Comparison of ENCODE assay signal across 8 cellular contexts in the genomic region with DNA sequence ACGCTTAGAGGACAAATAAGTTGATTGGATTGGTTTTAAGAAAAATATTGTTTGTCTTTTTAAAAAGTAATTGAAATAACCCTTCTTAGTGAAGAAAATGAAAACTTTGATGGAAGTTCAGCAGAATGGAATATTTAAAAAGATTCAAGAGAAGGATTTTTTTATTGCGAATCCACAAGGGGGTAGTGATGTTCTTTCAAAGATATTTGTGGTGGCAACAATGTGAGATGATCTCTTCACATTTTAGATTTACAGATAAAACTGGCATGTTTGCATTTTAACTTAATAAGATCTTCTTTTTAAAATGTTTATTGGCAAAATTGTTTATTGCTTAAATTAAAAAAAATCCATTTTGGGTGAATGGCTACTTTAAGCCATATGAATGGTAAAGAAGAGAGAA. TPM values are rescaled to one million over a fixed set of nuclear protein-coding genes. Genes with fewer than 3 reads are reported as not detected.
DNase-seq lines count a peak whose midpoint lies in the region; ATAC-seq and TF ChIP-seq lines count a peak whose summit lies in the region.

No MANE protein-coding gene starts in this region.

- H3K14ac ChIP-seq in mesenchymal stem cell (ENCODE audit: low read length in 2 of 2), result no peak overlapping the region

- no peak overlapping the region for H4K8ac ChIP-seq in mesenchymal stem cell (ENCODE audit: low read length)

- H3K4me3 Mint-ChIP-seq in brain, result peak overlapping the region in 1 of 5 experiments; percentile 66

- H2AFZ ChIP-seq in mesenchymal stem cell (ENCODE audit: low read depth, low read length), result no peak overlapping the region

- H2AK5ac ChIP-seq in mesenchymal stem cell (ENCODE audit: low read length, severe bottlenecking), result no peak overlapping the region

- H3K4me1 ChIP-seq in mesenchymal stem cell (ENCODE audit: control insufficient read depth, insufficient read depth, low read depth, low read length) (peaks cover 3% of the 10 kb centered on the region), mucosa of descending colon (ENCODE audit: low read depth) (no peaks in the 10 kb centered on the region)

- DNase-seq in DMS79 treated with DMSO at 0.1 percent for 48 hours (lab: John Stamatoyannopoulos, UW) (peak; percentile 47), NCI-H1417 treated with DMSO at 0.1 percent for 48 hours (lab: John Stamatoyannopoulos, UW) (peak; percentile 1), mesenchymal stem cell (peak; percentile 68), T-helper 1 cell (no peak), mucosa of descending colon (no peak)
- DNase-seq in stimulated activated CD4-positive, alpha-beta T cell treated with anti-CD3 and anti-CD28 coated beads, Interleukin-4, amount 100 ng/mL, for 4 hours, result no peak
- no peak for DNase-seq in activated CD4-positive, alpha-beta T cell treated with anti-CD3 and anti-CD28 coated beads, Interleukin-2, amount 50 U/mL, for 4 hours

- H3K27ac ChIP-seq in mesenchymal stem cell (ENCODE audit: low read length, poor library complexity, severe bottlenecking), result no peak overlapping the region

- H3K27ac Mint-ChIP-seq in brain, result peak overlapping the region in 1 of 5 experiments; percentile 64

- peaks cover 9% of the 10 kb centered on the region for H3K79me1 ChIP-seq in mesenchymal stem cell (replicated peaks; ENCODE audit: low read length, poor library complexity, severe bottlenecking)

- H3K18ac ChIP-seq in mesenchymal stem cell (ENCODE audit: low read depth in 1 of 2, low read length in 2 of 2), result no peak overlapping the region

- H2BK5ac ChIP-seq in mesenchymal stem cell (ENCODE audit: low read depth, low read length, poor library complexity, severe bottlenecking), result no peak overlapping the region

- no peak overlapping the region for H2BK120ac ChIP-seq in mesenchymal stem cell (ENCODE audit: low read depth, low read length)

- H3K4ac ChIP-seq in mesenchymal stem cell (ENCODE audit: low read depth in 1 of 2, low read length in 2 of 2), result no peak overlapping the region

- WGBS in mesenchymal stem cell, result 87% methylated on average over 2 of the region's 2 CpGs

- H3K9ac ChIP-seq in mesenchymal stem cell (ENCODE audit: low read length), result peak overlapping the region; percentile 53

- intact Hi-C loops in mucosa of descending colon (cut with DNase I, micrococcal nuclease), result loop anchor here (10.0 kb wide), 2 partner anchors 101 to 271 kb away; no protein-coding TSS in a partner anchor

- no peaks in the 10 kb centered on the region for H3K27me3 Mint-ChIP-seq in brain

- H4K91ac ChIP-seq in mesenchymal stem cell (ENCODE audit: low read length), result no peak overlapping the region

- H3K9me3 Mint-ChIP-seq in brain, result no peaks in the 10 kb centered on the region

- ATAC-seq in mucosa of descending colon, result no peak

- H3K23ac ChIP-seq in mesenchymal stem cell (ENCODE audit: low read length in 2 of 2), result no peak overlapping the region

- H2BK15ac ChIP-seq in mesenchymal stem cell (ENCODE audit: low read depth, poor library complexity, severe bottlenecking), result no peak overlapping the region

- H3K4me2 ChIP-seq in mesenchymal stem cell (ENCODE audit: low read length, poor library complexity, severe bottlenecking), result no peak overlapping the region

- no peak overlapping the region for H2BK12ac ChIP-seq in mesenchymal stem cell (ENCODE audit: low read length in 2 of 2)

- no peaks in the 10 kb centered on the region for H3K27me3 ChIP-seq in mesenchymal stem cell (ENCODE audit: control insufficient read depth in 1 of 2, insufficient read depth in 1 of 2, low read length in 2 of 2)

- H3K36me3 Mint-ChIP-seq in brain, result peaks cover 7% of the 10 kb centered on the region

- TF ChIP-seq CTCF in brain (conservative IDR thresholded peaks at IDR 0.05), result peak; percentile 72 to 78
- TF ChIP-seq CTCF in mucosa of descending colon (IDR thresholded peaks at IDR 0.05), result no peak

- peaks cover 0 to 5% of the 10 kb centered on the region in 2 experiments for H3K36me3 ChIP-seq in mesenchymal stem cell (ENCODE audit: control insufficient read depth in 1 of 2, insufficient read depth in 2 of 2, low read depth in 1 of 2, low read length in 2 of 2)
- no peaks in the 10 kb centered on the region for H3K36me3 ChIP-seq in mucosa of descending colon (ENCODE audit: low read depth)

- H3K4me3 ChIP-seq in mesenchymal stem cell (ENCODE audit: insufficient read depth in 1 of 2, low read depth in 1 of 2, low read length in 2 of 2), result no peak overlapping the region
- no peak overlapping the region for H3K4me3 ChIP-seq in mucosa of descending colon

- peaks cover 75% of the 10 kb centered on the region for H3K4me1 Mint-ChIP-seq in brain

- H3K9me3 ChIP-seq in mesenchymal stem cell (ENCODE audit: control insufficient read depth, low read length), result no peaks in the 10 kb centered on the region
- no peaks in the 10 kb centered on the region for H3K9me3 ChIP-seq in mucosa of descending colon

RNA-seq across cellular contexts. Expression of gene CAMTA1, which starts 8.9 kb away (rescaled TPM):
- 146 TPM for polyA plus RNA-seq in brain (ENCODE audit: insufficient read depth, low read depth, low replicate concordance)
- polyA plus RNA-seq in mesenchymal stem cell (2013, experiment 1 of 2), result 177 TPM
- polyA plus RNA-seq in mesenchymal stem cell (2013, experiment 2 of 2), result 183 TPM
- total RNA-seq in mucosa of descending colon, result 100 to 1,000 TPM in 1 of 3 donors, 10 to 100 TPM in 2; 73.4 to 114 (median 82.6) TPM

Comparison
In these comparisons a context has a peak if more than half of its experiments do, and no peak if none do; other contexts are left out.
1. DNase-seq: peak in DMS79 treated with DMSO at 0.1 percent for 48 hours (single experiment), NCI-H1417 treated with DMSO at 0.1 percent for 48 hours (single experiment) and mesenchymal stem cell (single experiment); none in T-helper 1 cell (0 of 5), stimulated activated CD4-positive, alpha-beta T cell treated with anti-CD3 and anti-CD28 coated beads, Interleukin-4, amount 100 ng/mL, for 4 hours (0 of 2), mucosa of descending colon (0 of 3) and activated CD4-positive, alpha-beta T cell treated with anti-CD3 and anti-CD28 coated beads, Interleukin-2, amount 50 U/mL, for 4 hours (0 of 2).